In genomic region chr4:165325732-165326512, GRCh38 we compare ENCODE assay signal across 8 cellular contexts. TPM values are rescaled to one million over a fixed set of nuclear protein-coding genes. Genes with fewer than 3 reads are reported as not detected.
DNase-seq lines count a peak whose midpoint lies in the region; ATAC-seq and TF ChIP-seq lines count a peak whose summit lies in the region.

No MANE protein-coding gene starts in this region.

- peaks cover 19 to 22% of the 10 kb centered on the region in 2 donors for H3K4me1 ChIP-seq in duodenal mucosa (ENCODE audit: control insufficient read depth in 1 of 2, insufficient read depth in 2 of 2, low read length in 2 of 2)
- H3K4me1 ChIP-seq in neuron (ENCODE audit: insufficient read depth, low read length) = peaks cover 22% of the 10 kb centered on the region
- peaks cover 0 to 2% of the 10 kb centered on the region in 2 donors for H3K4me1 ChIP-seq in aorta (ENCODE audit: control insufficient read depth in 1 of 2, insufficient read depth in 2 of 2, low read length in 2 of 2)

- no peak overlapping the region for H3K27ac ChIP-seq in duodenal mucosa (ENCODE audit: low read depth, low read length)
- H3K27ac ChIP-seq in aorta (ENCODE audit: low read depth in 1 of 2, low read length in 2 of 2) = no peak overlapping the region

- peak overlapping the region; percentile 63 for H3K4me3 ChIP-seq in GM06990 (replicated peaks; ENCODE audit: low read depth, low read length)
- peak overlapping the region; percentile 86 to 95 for H3K4me3 ChIP-seq in duodenal mucosa (ENCODE audit: low read depth in 1 of 2, low read length in 2 of 2)
- H3K4me3 ChIP-seq in neuron (ENCODE audit: low read length) = peak overlapping the region; percentile 86
- H3K4me3 ChIP-seq in aorta (ENCODE audit: low read length in 2 of 2) = no peak overlapping the region

- 55 to 59% methylated on average over 8 of the region's 8 CpGs for WGBS in aorta, 2 donors

- intact Hi-C loops in aorta (cut with DNase I) = loop anchor here (2.0 to 10.0 kb wide), 3 partner anchors 119 to 213 kb away; partner anchors contain the start of genes KLHL2 (in 2 of the 2) and TMEM192 (in 1 of the 2)

- peak overlapping the region; percentile 57 for H2AFZ ChIP-seq in neuron (ENCODE audit: low read depth, low read length)

- H3K9ac ChIP-seq in duodenal mucosa (ENCODE audit: low read depth in 1 of 2, low read length in 2 of 2) = no peak overlapping the region

- TF ChIP-seq CTCF in GM06990 (IDR thresholded peaks at IDR 0.05; ENCODE audit: insufficient read depth, low read length, poor library complexity, severe bottlenecking) = no peak

- no peaks in the 10 kb centered on the region for H3K27me3 ChIP-seq in GM06990 (replicated peaks; ENCODE audit: control insufficient read depth, insufficient read depth, low read length)
- no peaks in the 10 kb centered on the region for H3K27me3 ChIP-seq in duodenal mucosa (ENCODE audit: control insufficient read depth in 1 of 2, insufficient read depth in 2 of 2, low read length in 2 of 2)
- H3K27me3 ChIP-seq in neuron (ENCODE audit: insufficient read depth, low read length) = no peaks in the 10 kb centered on the region
- no peaks in the 10 kb centered on the region for H3K27me3 ChIP-seq in aorta (ENCODE audit: control insufficient read depth in 1 of 2, insufficient read depth in 2 of 2, low read length in 1 of 2)

- H3K36me3 ChIP-seq in GM06990 (ENCODE audit: control insufficient read depth, insufficient read depth, low read length) (peaks cover 5% of the 10 kb centered on the region), duodenal mucosa (ENCODE audit: control insufficient read depth in 1 of 2, insufficient read depth in 2 of 2, low read length in 2 of 2) (no peaks in the 10 kb centered on the region), neuron (ENCODE audit: insufficient read depth, low read length) (peaks cover 16% of the 10 kb centered on the region), aorta (ENCODE audit: control insufficient read depth in 1 of 2, insufficient read depth in 2 of 2, low read length in 1 of 2) (no peaks in the 10 kb centered on the region)

- ATAC-seq in HG03469 (IDR thresholded peaks at IDR 0.05; ENCODE audit: unreplicated experiment) = no peak
- ATAC-seq in aorta (ENCODE audit: low FRiP score) = no peak
- ATAC-seq in HG02678 (IDR thresholded peaks at IDR 0.05; ENCODE audit: unreplicated experiment) = no peak

- H3K9me3 ChIP-seq in duodenal mucosa (ENCODE audit: control insufficient read depth in 1 of 2, low read length in 2 of 2) (no peaks in the 10 kb centered on the region), neuron (ENCODE audit: low read length) (no peaks in the 10 kb centered on the region), aorta (ENCODE audit: control insufficient read depth, low read length) (no peaks in the 10 kb centered on the region)

- DNase-seq in GM06990 (ENCODE audit: extremely low read depth, insufficient read length) (no peak), NCI-H226 (peak; percentile 93), aorta (no peak), DMS114 treated with DMSO at 0.1 percent for 48 hours (lab: John Stamatoyannopoulos, UW; ENCODE audit: unreplicated experiment) (no peak)

RNA-seq across cellular contexts. Expression of gene MSMO1, which starts 1.5 kb away (rescaled TPM):
- total RNA-seq in aorta = 10 to 100 TPM; 23.4 to 34.1 TPM
- polyA plus RNA-seq in aorta = 10 to 100 TPM; 11.2 to 14.8 TPM

RNA-seq across cellular contexts. Expression of gene CPE, which starts 52.9 kb away (rescaled TPM):
- 100 to 1,000 TPM; 417 to 443 TPM for total RNA-seq in aorta
- polyA plus RNA-seq in aorta = 100 to 1,000 TPM; 256 to 287 TPM

Comparison
In these comparisons a context has a peak if more than half of its experiments do, and no peak if none do; other contexts are left out.
1. H3K4me3 ChIP-seq: peak in GM06990 (single experiment), duodenal mucosa (2 of 2) and neuron (single experiment); none in aorta (0 of 2).